ENCODE assay signal across 12 cellular contexts in the genomic region with DNA sequence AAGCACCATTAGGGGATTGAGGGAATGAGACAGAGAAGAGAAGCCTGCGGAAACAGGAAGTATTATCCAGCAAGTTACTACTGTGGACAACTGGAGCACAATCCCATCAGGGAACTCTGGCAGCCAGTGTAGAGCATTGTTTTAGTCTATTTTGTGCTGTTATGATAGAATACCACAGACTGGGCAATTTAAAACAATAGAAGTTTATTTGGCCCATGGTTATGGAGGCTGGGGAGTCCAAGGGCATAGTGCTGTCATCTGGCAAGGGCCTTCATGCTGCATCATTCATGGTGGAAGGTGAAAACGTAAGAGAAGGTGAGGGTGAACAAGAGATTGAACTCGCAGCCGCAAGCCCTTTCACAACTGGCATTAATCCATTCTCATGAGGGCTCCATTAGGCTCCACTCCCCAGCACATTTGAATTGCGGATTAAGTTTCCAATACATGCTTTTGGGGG. TPM values are rescaled to one million over a fixed set of nuclear protein-coding genes. Genes with fewer than 3 reads are reported as not detected.
DNase-seq lines count a peak whose midpoint lies in the region; ATAC-seq and TF ChIP-seq lines count a peak whose summit lies in the region.
"Had no signal": no experiment of that assay in that cellular context is flagged by ENCODE, and none has a peak within 500 bp of the region (broad histone marks: within the 10 kb centered on the region; RNA-seq: fewer than 3 reads in every experiment).

No MANE protein-coding gene starts in this region.

- no peak overlapping the region for H3K9ac ChIP-seq in rectal smooth muscle tissue (ENCODE audit: low read length)

- peak overlapping the region; percentile 96 for H3K27ac ChIP-seq in PC-9
- H3K27ac ChIP-seq in esophagus (ENCODE audit: low read depth in 2 of 2, low read length in 1 of 2): peak overlapping the region; percentile 93 to 94
- H3K27ac ChIP-seq in rectal smooth muscle tissue (ENCODE audit: low read depth, low read length): peak overlapping the region; percentile 2
- H3K27ac ChIP-seq: SK-N-MC had no signal

- no peak for DNase-seq in Calu3
- no peak for DNase-seq in PC-9
- DNase-seq: DMS 273 treated with DMSO at 0.1 percent for 48 hours; NCI-H446 treated with DMSO at 0.1 percent for 48 hours; stimulated activated CD4-positive, alpha-beta T cell treated with anti-CD3 and anti-CD28 coated beads, Interleukin-4, amount 100 ng/mL, for 4 hours had no signal

- peaks cover 19% of the 10 kb centered on the region for H3K36me3 Mint-ChIP-seq in Calu3 (ENCODE audit: insufficient read depth, unreplicated experiment)

- H3K27ac Mint-ChIP-seq in Calu3 (ENCODE audit: unreplicated experiment): peak overlapping the region; percentile 97

- H3K4me3 ChIP-seq in PC-9 (0 out of 2 replicates have a peak overlapping the region, but pooled peaks have one; percentile 1), esophagus (ENCODE audit: low read depth in 1 of 2, low read length in 2 of 2) (no peak overlapping the region), rectal smooth muscle tissue (ENCODE audit: low read length) (no peak overlapping the region)
- H3K4me3 ChIP-seq: SK-N-MC had no signal

- H3F3A ChIP-seq in PC-9 (ENCODE audit: insufficient read depth, low read depth): peaks cover 80% of the 10 kb centered on the region

- WGBS in esophagus, 2 donors: 88 to 90% methylated on average over 5 of the region's 5 CpGs

- H3K79me2 ChIP-seq in PC-9 (ENCODE audit: low read depth): peaks cover 32% of the 10 kb centered on the region

- H3K4me1 ChIP-seq in PC-9 (replicated peaks; ENCODE audit: insufficient read depth) (peaks cover 93% of the 10 kb centered on the region), esophagus (ENCODE audit: control insufficient read depth in 2 of 2, insufficient read depth in 2 of 2, low read length in 1 of 2) (peaks cover 0 to 24% of the 10 kb centered on the region in 2 donors), rectal smooth muscle tissue (ENCODE audit: control insufficient read depth, insufficient read depth, low read length) (no peaks in the 10 kb centered on the region)

- no peaks in the 10 kb centered on the region for H3K9me3 ChIP-seq in PC-9 (ENCODE audit: insufficient read depth, low read depth)
- H3K9me3 ChIP-seq in esophagus (ENCODE audit: control insufficient read depth in 2 of 2, insufficient read depth in 1 of 2, low read depth in 1 of 2, low read length in 1 of 2): peaks cover 0 to 3% of the 10 kb centered on the region in 2 donors

- H3K4me3 Mint-ChIP-seq in Calu3 (ENCODE audit: low read depth, unreplicated experiment): no peak overlapping the region

- H4K20me1 ChIP-seq in PC-9 (ENCODE audit: insufficient read depth): no peaks in the 10 kb centered on the region

- no peak for TF ChIP-seq CTCF in Calu3 (IDR thresholded peaks at IDR 0.05; ENCODE audit: unreplicated experiment)
- 0 out of 2 replicates have a peak, but pooled peaks have one; percentile 32 for TF ChIP-seq CTCF in PC-9 (conservative IDR thresholded peaks at IDR 0.05)

- H3K36me3 ChIP-seq in PC-9 (ENCODE audit: low read depth) (peaks cover 5% of the 10 kb centered on the region; the same call in 1 of the 2 replicates), esophagus (ENCODE audit: control insufficient read depth in 2 of 2, insufficient read depth in 2 of 2, low read length in 1 of 2) (no peaks in the 10 kb centered on the region), rectal smooth muscle tissue (ENCODE audit: control insufficient read depth, insufficient read depth, low read length) (no peaks in the 10 kb centered on the region)

- ATAC-seq in GM19463 (IDR thresholded peaks at IDR 0.05; ENCODE audit: unreplicated experiment) (no peak), GM19328 (IDR thresholded peaks at IDR 0.05; ENCODE audit: unreplicated experiment) (no peak), HG03460 (IDR thresholded peaks at IDR 0.05; ENCODE audit: unreplicated experiment) (no peak), HG03045 (IDR thresholded peaks at IDR 0.05; ENCODE audit: unreplicated experiment) (no peak)

- BruUV-seq in Calu3 (replicated peaks; lab: Mats Ljungman, UMichigan) (no TSS peak), PC-9 (replicated peaks; lab: Mats Ljungman, UMichigan) (no TSS peak)

- POLR2A ChIA-PET in PC-9 (lab: Charles Lee; ENCODE audit: unreplicated experiment): no interaction called here

- no peaks in the 10 kb centered on the region for H3K9me3 Mint-ChIP-seq in Calu3 (ENCODE audit: low read depth, unreplicated experiment)

- peak overlapping the region; percentile 64 for H3K4me2 ChIP-seq in PC-9

- intact Hi-C loops in Calu3 (cut with micrococcal nuclease; ENCODE audit: unreplicated experiment) (loop anchor here (2.0 to 5.0 kb wide), 2 partner anchors 43 to 56 kb away; a partner anchor contains a TSS), PC-9 (cut with micrococcal nuclease; ENCODE audit: unreplicated experiment) (loop anchor here (2.0 to 10.0 kb wide), 4 partner anchors 20 to 316 kb away; a partner anchor contains a TSS)

- CTCF ChIA-PET in Calu3 (lab: Charles Lee) (no interaction called here), PC-9 (lab: Charles Lee) (no interaction called here)

- H3K9me2 ChIP-seq in PC-9 (ENCODE audit: insufficient read depth): no peaks in the 10 kb centered on the region

- H3K27me3 ChIP-seq in PC-9 (ENCODE audit: insufficient read depth, low read depth) (no peaks in the 10 kb centered on the region), esophagus (ENCODE audit: control insufficient read depth in 1 of 2, insufficient read depth in 2 of 2, low read length in 2 of 2) (no peaks in the 10 kb centered on the region), rectal smooth muscle tissue (ENCODE audit: control insufficient read depth, insufficient read depth, low read length) (no peaks in the 10 kb centered on the region)

- no peak overlapping the region for H2AFZ ChIP-seq in PC-9

- peaks cover 72% of the 10 kb centered on the region for H3K4me1 Mint-ChIP-seq in Calu3 (ENCODE audit: low read depth, unreplicated experiment)

- H3K27me3 Mint-ChIP-seq in Calu3 (ENCODE audit: unreplicated experiment): no peaks in the 10 kb centered on the region

RNA-seq across cellular contexts. Expression of a gene that starts 43.5 kb away (rescaled TPM):
- total RNA-seq in Calu3 (2022) (30.0 and 31.7 TPM in 2 replicates), PC-9 (2021) (12.7 and 21.4 TPM in 2 replicates)
- polyA plus RNA-seq in esophagus: 10 to 100 TPM; 11.5 to 16.6 TPM

RNA-seq across cellular contexts. Expression of a gene that starts 55.5 kb away (rescaled TPM):
- total RNA-seq in Calu3 (2022): 117 and 131 TPM in 2 replicates
- total RNA-seq in PC-9 (2021): 61.7 and 63.1 TPM in 2 replicates
- polyA plus RNA-seq in esophagus: 10 to 100 TPM; 17.9 to 28.3 TPM

Comparison
In these comparisons a context has a peak if more than half of its experiments do, and no peak if none do; other contexts are left out.
1. H3K27ac ChIP-seq: peak in every context shown above with its lines; median percentile 96 in PC-9; 94 in esophagus; 2 in rectal smooth muscle tissue.